8 cellular contexts compared by ENCODE assay signal in the genomic region with DNA sequence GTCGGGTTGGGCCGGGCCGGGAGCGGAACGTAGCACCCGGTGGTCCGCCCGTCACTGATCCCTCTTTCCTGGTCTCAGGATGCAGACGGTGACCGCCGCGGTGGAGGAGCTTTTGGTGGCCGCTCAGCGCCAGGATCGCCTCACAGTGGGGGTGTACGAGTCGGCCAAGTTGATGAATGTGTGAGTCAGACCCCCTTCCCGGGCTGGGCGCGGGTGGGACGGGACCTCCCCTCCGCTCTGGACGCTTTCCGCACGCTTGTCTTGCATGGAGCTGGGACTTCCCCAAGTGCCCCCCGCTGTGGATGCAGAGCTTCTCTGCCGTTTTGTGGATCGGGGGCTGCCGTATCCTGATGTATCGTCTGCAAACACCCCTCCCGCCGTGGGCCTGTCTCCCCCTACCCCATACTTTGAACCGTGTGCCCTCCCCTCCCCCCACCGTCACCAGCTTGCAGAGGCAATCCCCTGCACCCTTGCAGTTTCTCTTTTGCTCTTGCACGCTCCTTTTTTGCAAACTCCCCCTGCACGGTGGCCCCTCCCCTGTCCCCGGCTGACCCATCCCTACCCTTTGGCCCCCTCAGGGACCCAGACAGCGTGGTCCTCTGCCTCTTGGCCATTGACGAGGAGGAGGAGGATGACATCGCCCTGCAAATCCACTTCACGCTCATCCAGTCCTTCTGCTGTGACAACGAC. TPM values are rescaled to one million over a fixed set of nuclear protein-coding genes. Genes with fewer than 3 reads are reported as not detected.
DNase-seq lines count a peak whose midpoint lies in the region; ATAC-seq and TF ChIP-seq lines count a peak whose summit lies in the region.

No MANE protein-coding gene starts in this region.

- peak overlapping the region; percentile 95 for H3K18ac ChIP-seq in neuronal stem cell (ENCODE audit: low read length)

- H3K4me2 ChIP-seq in BLaER1 treated with 17β-estradiol and CSF1 and Interleukin-3, amounts not matched to agents 10 nM and 100 nM = peak overlapping the region; percentile 92 to 100 (median 99)
- peak overlapping the region; percentile 72 for H3K4me2 ChIP-seq in fibroblast of lung (ENCODE audit: extremely low read depth, insufficient read depth, low read length)
- peak overlapping the region; percentile 100 for H3K4me2 ChIP-seq in neuronal stem cell (ENCODE audit: insufficient read depth, low read length, poor library complexity, severe bottlenecking)

- H2BK5ac ChIP-seq in neuronal stem cell (ENCODE audit: low read length) = no peak overlapping the region

- H4K8ac ChIP-seq in neuronal stem cell (ENCODE audit: low read depth, low read length) = no peak overlapping the region

- H3K9me3 ChIP-seq in BLaER1 treated with 17β-estradiol and CSF1 and Interleukin-3, amounts not matched to agents 10 nM and 100 nM (replicated peaks in 1 of 11) = peaks cover 0 to 7% (median 4%) of the 10 kb centered on the region in 11 experiments; a peak in 15 of 22 replicates
- H3K9me3 ChIP-seq in fibroblast of lung (ENCODE audit: control insufficient read depth, insufficient read depth, low read depth, low read length) (no peaks in the 10 kb centered on the region), neuronal stem cell (replicated peaks in 1 of 2; ENCODE audit: control insufficient read depth in 2 of 2, insufficient read depth in 1 of 2, low read depth in 1 of 2, low read length in 2 of 2) (peaks cover 0 to under 1% of the 10 kb centered on the region in 2 donors), tibial nerve (no peaks in the 10 kb centered on the region)

- TF ChIP-seq EP300 in tibial nerve (IDR thresholded peaks at IDR 0.05) = no peak

- H3K27ac ChIP-seq in BLaER1 treated with 17β-estradiol and CSF1 and Interleukin-3, amounts not matched to agents 10 nM and 100 nM = peak overlapping the region; percentile 55 to 90 (median 86); a peak in 21 of 22 replicates
- H3K27ac ChIP-seq in fibroblast of lung (ENCODE audit: insufficient read depth, low read length) = peak overlapping the region; percentile 90
- no peak overlapping the region for H3K27ac ChIP-seq in neuronal stem cell (replicated peaks; ENCODE audit: low read length)
- peak overlapping the region; percentile 66 to 95 (median 90) for H3K27ac ChIP-seq in tibial nerve

- no peaks in the 10 kb centered on the region for H3K27me3 ChIP-seq in BLaER1 treated with 17β-estradiol and CSF1 and Interleukin-3, amounts not matched to agents 10 nM and 100 nM
- no peaks in the 10 kb centered on the region for H3K27me3 ChIP-seq in fibroblast of lung (ENCODE audit: control insufficient read depth, insufficient read depth, low read length)
- peaks cover 0 to 52% (median 23%) of the 10 kb centered on the region in 3 experiments for H3K27me3 ChIP-seq in neuronal stem cell (ENCODE audit: control insufficient read depth in 3 of 3, insufficient read depth in 3 of 3, low read depth in 1 of 3, low read length in 3 of 3)
- H3K27me3 ChIP-seq in tibial nerve = no peaks in the 10 kb centered on the region

- H3K4me3 ChIP-seq in BLaER1 treated with 17β-estradiol and CSF1 and Interleukin-3, amounts not matched to agents 10 nM and 100 nM = peak overlapping the region; percentile 77 to 99 (median 94)
- peak overlapping the region; percentile 90 to 100 (median 94) for H3K4me3 ChIP-seq in fibroblast of lung (replicated peaks in 1 of 4; ENCODE audit: control extremely low read depth in 1 of 4, insufficient read depth in 1 of 4, low read depth in 3 of 4, low read length in 4 of 4)
- peak overlapping the region; percentile 70 to 87 for H3K4me3 ChIP-seq in neuronal stem cell (ENCODE audit: low read length in 2 of 2)
- H3K4me3 ChIP-seq in tibial nerve = peak overlapping the region; percentile 72 to 94 (median 83)

- H3K4ac ChIP-seq in neuronal stem cell (ENCODE audit: low read length) = no peak overlapping the region

- H3K14ac ChIP-seq in neuronal stem cell (ENCODE audit: low read length) = peak overlapping the region; percentile 94

- H4K20me1 ChIP-seq in BLaER1 treated with 17β-estradiol and CSF1 and Interleukin-3, amounts not matched to agents 10 nM and 100 nM = peaks cover 21 to 45% (median 29%) of the 10 kb centered on the region in 11 experiments
- H4K20me1 ChIP-seq in fibroblast of lung (ENCODE audit: control insufficient read depth, extremely low read depth, insufficient read depth, low read length) = no peaks in the 10 kb centered on the region

- peak overlapping the region; percentile 79 to 92 (median 89) for H3K9ac ChIP-seq in BLaER1 treated with 17β-estradiol and CSF1 and Interleukin-3, amounts not matched to agents 10 nM and 100 nM
- peak overlapping the region; percentile 87 for H3K9ac ChIP-seq in fibroblast of lung (ENCODE audit: insufficient read depth, low read length)
- peak overlapping the region; percentile 93 for H3K9ac ChIP-seq in neuronal stem cell (ENCODE audit: low read depth, low read length, poor library complexity)

- peaks cover 23 to 70% (median 64%) of the 10 kb centered on the region in 10 experiments; a peak in 18 of 20 replicates for H3K4me1 ChIP-seq in BLaER1 treated with 17β-estradiol and CSF1 and Interleukin-3, amounts not matched to agents 10 nM and 100 nM
- H3K4me1 ChIP-seq in fibroblast of lung (ENCODE audit: control insufficient read depth, extremely low read depth, insufficient read depth, low read length) (no peaks in the 10 kb centered on the region), neuronal stem cell (ENCODE audit: control insufficient read depth in 2 of 2, insufficient read depth in 1 of 2, low read depth in 1 of 2, low read length in 2 of 2) (peaks cover 18 to 20% of the 10 kb centered on the region in 2 donors), tibial nerve (peaks cover 0 to 43% (median 18%) of the 10 kb centered on the region in 4 donors)

- peaks cover 0 to 13% (median 0%) of the 10 kb centered on the region in 11 experiments; a peak in 8 of 22 replicates for H3K36me3 ChIP-seq in BLaER1 treated with 17β-estradiol and CSF1 and Interleukin-3, amounts not matched to agents 10 nM and 100 nM
- H3K36me3 ChIP-seq in fibroblast of lung (ENCODE audit: control insufficient read depth, insufficient read depth, low read length) = peaks cover 8% of the 10 kb centered on the region
- peaks cover 0 to 5% of the 10 kb centered on the region in 2 donors for H3K36me3 ChIP-seq in neuronal stem cell (replicated peaks in 1 of 2; ENCODE audit: control insufficient read depth in 2 of 2, insufficient read depth in 2 of 2, low read length in 2 of 2)
- peaks cover 0 to 19% (median 0%) of the 10 kb centered on the region in 3 donors for H3K36me3 ChIP-seq in tibial nerve

- H3K23ac ChIP-seq in neuronal stem cell (ENCODE audit: low read depth, low read length, poor library complexity) = peak overlapping the region; percentile 29

- H2AK5ac ChIP-seq in neuronal stem cell (ENCODE audit: low read depth, low read length) = peak overlapping the region; percentile 54

- H3K79me2 ChIP-seq in fibroblast of lung (ENCODE audit: control insufficient read depth, insufficient read depth, low read length) = peaks cover 23% of the 10 kb centered on the region

- ATAC-seq in GM21619 (IDR thresholded peaks at IDR 0.05; ENCODE audit: unreplicated experiment) = peak; percentile 5

- H2AFZ ChIP-seq in fibroblast of lung (ENCODE audit: low read length) (no peak overlapping the region), neuronal stem cell (ENCODE audit: low read length) (peak overlapping the region; percentile 73)

- H4K91ac ChIP-seq in neuronal stem cell (ENCODE audit: low read depth, low read length, poor library complexity) = no peak overlapping the region

- no peak for TF ChIP-seq CTCF in fibroblast of lung (conservative IDR thresholded peaks at IDR 0.05 in 1 of 2, IDR thresholded peaks at IDR 0.05 in 1 of 2; ENCODE audit: low read depth in 1 of 2, low read length in 2 of 2)
- no peak for TF ChIP-seq CTCF in tibial nerve (IDR thresholded peaks at IDR 0.05)

- no CpG with 5 or more reads among the region's 42 CpGs for WGBS in neuronal stem cell (ENCODE audit: extremely low coverage in 2 of 2, insufficient read length in 2 of 2, insufficient replicate concordance in 1 of 2), 2 donors
- 1 to 2% methylated on average over 32 of the region's 42 CpGs for WGBS in tibial nerve, 2 donors

- DNase-seq in NCI-H748 treated with DMSO at 0.1 percent for 48 hours (lab: John Stamatoyannopoulos, UW) (peak; percentile 6), activated T-helper 1 cell treated with Interleukin-2 at 50 U/mL for 16 hours (ENCODE audit: low read depth) (peak; percentile 39), fibroblast of lung (ENCODE audit: low read depth in 2 of 2) (peak in 1 of 2 donors; percentile 76), neuronal stem cell (ENCODE audit: low spot score) (no peak), tibial nerve (ENCODE audit: low spot score in 2 of 2) (no peak), COLO829 (ENCODE audit: low spot score) (no peak)

- TF ChIP-seq POLR2A in tibial nerve (IDR thresholded peaks at IDR 0.05) = no peak

- H2BK12ac ChIP-seq in neuronal stem cell (ENCODE audit: low read length) = peak overlapping the region; percentile 0

- no peaks in the 10 kb centered on the region for H3K79me1 ChIP-seq in neuronal stem cell (ENCODE audit: low read depth, low read length)

- peak overlapping the region; percentile 92 for H2BK15ac ChIP-seq in neuronal stem cell (ENCODE audit: low read length)

- no peak overlapping the region for H2BK120ac ChIP-seq in neuronal stem cell (ENCODE audit: low read depth, low read length)

RNA-seq across cellular contexts. Expression of a gene that starts 0.7 kb away (rescaled TPM):
- 16.4 and 32.5 TPM in 2 replicates for total RNA-seq in fibroblast of lung
- 61.7 and 72.8 TPM in 2 replicates for polyA plus RNA-seq in fibroblast of lung
- polyA plus RNA-seq in fibroblast of lung (2012) = 49.2 and 60.5 TPM in 2 replicates
- polyA minus RNA-seq in fibroblast of lung (ENCODE audit: low replicate concordance) = 44.8 and 57.4 TPM in 2 replicates
- polyA plus RNA-seq in neuronal stem cell (2013, experiment 1 of 2) = 3.0 TPM
- 2.3 TPM for polyA plus RNA-seq in neuronal stem cell (2013, experiment 2 of 2)
- 100 to 1,000 TPM; 230 to 440 (median 337) TPM for total RNA-seq in tibial nerve

RNA-seq across cellular contexts. Expression of a gene that starts 19.8 kb away (rescaled TPM):
- total RNA-seq in fibroblast of lung (47.0 and 56.3 TPM in 2 replicates), tibial nerve (10 to 100 TPM; 15.3 to 53.1 (median 25.9) TPM)
- 41.6 and 94.8 TPM in 2 replicates for polyA plus RNA-seq in fibroblast of lung
- polyA plus RNA-seq in fibroblast of lung (2012) = 40.7 and 92.7 TPM in 2 replicates
- polyA minus RNA-seq in fibroblast of lung (ENCODE audit: low replicate concordance) = 62.0 and 80.7 TPM in 2 replicates
- 123 TPM for polyA plus RNA-seq in neuronal stem cell (2013, experiment 1 of 2)
- 124 TPM for polyA plus RNA-seq in neuronal stem cell (2013, experiment 2 of 2)

RNA-seq across cellular contexts. Expression of a gene that starts 49.2 kb away (rescaled TPM):
- total RNA-seq in fibroblast of lung (23.9 and 27.6 TPM in 2 replicates), tibial nerve (10 to 100 TPM; 28.8 to 48.9 (median 32.3) TPM)
- polyA plus RNA-seq in fibroblast of lung = 14.1 and 19.5 TPM in 2 replicates
- polyA plus RNA-seq in fibroblast of lung (2012) = 62.4 and 96.2 TPM in 2 replicates
- polyA minus RNA-seq in fibroblast of lung (ENCODE audit: low replicate concordance) = 6.5 and 12.5 TPM in 2 replicates
- 75.3 TPM for polyA plus RNA-seq in neuronal stem cell (2013, experiment 1 of 2)
- polyA plus RNA-seq in neuronal stem cell (2013, experiment 2 of 2) = 72.7 TPM

Comparison
In these comparisons a context has a peak if more than half of its experiments do, and no peak if none do; other contexts are left out.
1. DNase-seq: peak in NCI-H748 treated with DMSO at 0.1 percent for 48 hours (single experiment) and activated T-helper 1 cell treated with Interleukin-2 at 50 U/mL for 16 hours (single experiment); none in neuronal stem cell (single experiment), tibial nerve (0 of 2) and COLO829 (single experiment).
2. Peak in every context shown above with its lines, with median percentiles within 50 percentile points of each other: H3K4me2 ChIP-seq, H3K4me3 ChIP-seq and H3K9ac ChIP-seq.